In the genomic region with DNA sequence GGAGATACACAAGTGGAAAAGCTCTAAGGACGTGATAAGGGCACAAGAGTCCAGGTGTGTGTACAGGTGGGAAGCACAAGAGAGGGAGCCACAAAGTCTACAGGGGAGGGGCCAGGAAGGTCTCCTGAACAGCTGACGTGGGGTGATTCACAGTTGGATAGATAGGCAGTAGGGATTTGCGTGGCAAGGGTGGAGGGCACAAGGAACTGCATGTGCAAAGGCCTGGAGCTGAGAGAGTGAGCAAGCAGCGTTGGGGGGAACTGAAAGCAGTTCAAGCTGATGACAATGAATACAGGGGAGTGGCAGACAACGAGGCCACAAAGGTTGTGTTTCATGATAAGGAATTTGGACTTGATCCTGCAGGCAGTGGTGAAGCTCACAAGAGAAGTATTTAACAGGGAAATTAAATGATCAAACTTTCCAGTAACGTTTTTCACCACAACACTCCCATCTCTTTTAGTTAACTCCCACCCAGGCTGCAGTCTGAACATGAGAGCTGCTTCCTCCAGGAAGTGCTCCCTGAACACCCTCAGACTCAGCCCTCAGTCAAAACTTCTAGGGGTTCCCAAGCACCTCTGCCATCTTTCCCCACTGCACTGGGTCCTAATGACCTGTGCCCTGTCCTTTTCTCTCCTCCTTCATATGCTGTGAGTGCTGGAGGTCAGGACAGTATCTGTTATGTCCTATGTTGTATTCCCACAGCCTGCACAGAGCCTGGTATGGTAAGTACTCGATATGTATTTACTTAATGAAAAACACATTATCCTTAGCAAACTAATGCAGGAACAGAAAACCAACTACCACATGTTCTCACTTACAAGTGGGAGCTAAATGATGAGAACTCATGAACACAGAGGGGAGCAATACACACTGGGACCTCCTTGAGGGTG, we compare ENCODE assay signal across 1 cellular context.
TF ChIP-seq lines count a peak whose summit lies in the region.

No MANE protein-coding gene starts in this region.

TF ChIP-seq in HepG2, 621 proteins besides CTCF, POLR2A, EP300 and RAD21 (continued from another document and continues in another):
- TF ChIP-seq, protein P1, sequence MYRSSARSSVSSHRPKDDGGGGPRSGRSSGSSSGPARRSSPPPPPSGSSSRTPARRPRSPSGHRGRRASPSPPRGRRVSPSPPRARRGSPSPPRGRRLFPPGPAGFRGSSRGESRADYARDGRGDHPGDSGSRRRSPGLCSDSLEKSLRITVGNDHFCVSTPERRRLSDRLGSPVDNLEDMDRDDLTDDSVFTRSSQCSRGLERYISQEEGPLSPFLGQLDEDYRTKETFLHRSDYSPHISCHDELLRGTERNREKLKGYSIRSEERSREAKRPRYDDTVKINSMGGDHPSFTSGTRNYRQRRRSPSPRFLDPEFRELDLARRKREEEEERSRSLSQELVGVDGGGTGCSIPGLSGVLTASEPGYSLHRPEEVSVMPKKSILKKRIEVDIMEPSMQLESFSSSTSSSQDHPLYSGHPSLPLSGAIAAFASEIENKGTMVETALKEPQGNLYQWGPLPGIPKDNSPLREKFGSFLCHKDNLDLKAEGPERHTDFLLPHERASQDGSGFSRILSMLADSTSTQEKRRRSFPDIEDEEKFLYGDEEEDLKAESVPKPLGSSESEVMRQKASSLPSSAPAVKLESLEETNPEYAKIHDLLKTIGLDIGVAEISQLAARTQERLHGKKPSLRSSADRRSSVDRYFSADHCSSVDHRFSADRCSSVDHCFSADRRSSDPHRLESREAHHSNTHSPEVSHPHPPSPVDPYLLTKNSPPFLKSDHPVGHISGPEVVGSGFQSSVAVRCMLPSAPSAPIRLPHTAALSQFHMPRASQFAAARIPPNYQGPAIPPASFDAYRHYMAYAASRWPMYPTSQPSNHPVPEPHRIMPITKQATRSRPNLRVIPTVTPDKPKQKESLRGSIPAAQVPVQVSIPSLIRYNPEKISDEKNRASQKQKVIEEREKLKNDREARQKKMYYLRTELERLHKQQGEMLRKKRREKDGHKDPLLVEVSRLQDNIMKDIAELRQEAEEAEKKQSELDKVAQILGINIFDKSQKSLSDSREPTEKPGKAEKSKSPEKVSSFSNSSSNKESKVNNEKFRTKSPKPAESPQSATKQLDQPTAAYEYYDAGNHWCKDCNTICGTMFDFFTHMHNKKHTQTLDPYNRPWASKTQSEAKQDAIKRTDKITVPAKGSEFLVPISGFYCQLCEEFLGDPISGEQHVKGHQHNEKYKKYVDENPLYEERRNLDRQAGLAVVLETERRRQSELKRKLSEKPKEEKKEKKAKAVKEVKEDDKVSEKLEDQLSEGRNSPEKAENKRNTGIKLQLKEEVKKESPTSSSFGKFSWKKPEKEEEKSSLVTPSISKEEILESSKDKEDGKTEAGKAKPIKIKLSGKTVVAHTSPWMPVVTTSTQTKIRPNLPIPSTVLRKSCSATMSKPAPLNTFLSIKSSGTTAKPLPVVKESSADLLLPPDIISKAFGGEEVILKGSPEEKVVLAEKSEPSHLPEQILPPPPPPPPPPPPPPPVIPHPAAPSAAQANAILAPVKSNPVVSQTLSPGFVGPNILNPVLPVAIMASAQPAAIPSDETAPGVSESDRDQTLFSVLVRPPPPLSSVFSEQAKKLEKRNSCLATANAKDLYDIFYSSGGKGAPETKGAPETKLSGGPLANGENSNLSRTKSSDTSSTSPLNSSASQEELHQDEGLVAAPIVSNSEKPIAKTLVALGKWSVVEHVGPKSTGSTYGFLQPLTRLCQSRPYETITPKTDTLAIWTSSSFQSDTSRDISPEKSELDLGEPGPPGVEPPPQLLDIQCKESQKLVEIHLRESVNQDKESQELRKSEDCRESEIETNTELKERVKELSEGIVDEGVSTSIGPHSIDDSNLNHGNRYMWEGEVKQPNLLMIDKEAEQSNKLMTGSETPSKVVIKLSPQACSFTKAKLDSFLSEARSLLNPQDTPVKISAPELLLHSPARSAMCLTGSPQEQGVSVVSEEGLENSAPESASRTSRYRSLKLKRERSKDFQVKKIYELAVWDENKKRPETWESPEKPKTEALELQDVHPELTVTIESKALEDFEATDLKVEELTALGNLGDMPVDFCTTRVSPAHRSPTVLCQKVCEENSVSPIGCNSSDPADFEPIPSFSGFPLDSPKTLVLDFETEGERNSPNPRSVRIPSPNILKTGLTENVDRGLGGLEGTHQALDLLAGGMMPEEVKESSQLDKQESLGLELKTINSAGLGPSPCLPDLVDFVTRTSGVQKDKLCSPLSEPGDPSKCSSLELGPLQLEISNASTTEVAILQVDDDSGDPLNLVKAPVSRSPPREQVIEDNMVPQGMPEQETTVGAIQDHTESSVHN (CRISPR knock-in tag; IDR thresholded peaks at IDR 0.05) = no peak
- TF ChIP-seq GATA4 (IDR thresholded peaks at IDR 0.05; ENCODE audit: borderline replicate concordance, low read depth) (no peak), MIER2 (CRISPR knock-in tag; IDR thresholded peaks at IDR 0.05) (no peak), RFX1 (IDR thresholded peaks at IDR 0.05) (no peak), ATAD3A (CRISPR knock-in tag; IDR thresholded peaks at IDR 0.05) (no peak), HNRNPL (IDR thresholded peaks at IDR 0.05; ENCODE audit: low read depth, low read length) (no peak), BRD4 (CRISPR knock-in tag; IDR thresholded peaks at IDR 0.05) (no peak), ZNF260 (CRISPR knock-in tag; IDR thresholded peaks at IDR 0.05; ENCODE audit: borderline replicate concordance, low read depth) (no peak), SMC3 (IDR thresholded peaks at IDR 0.05; ENCODE audit: low read length) (no peak), KDM4B (CRISPR knock-in tag; IDR thresholded peaks at IDR 0.05) (no peak), ZNF740 (CRISPR knock-in tag; IDR thresholded peaks at IDR 0.05) (no peak), HDAC2 (CRISPR knock-in tag; IDR thresholded peaks at IDR 0.05) (no peak), EZH2 (conservative IDR thresholded peaks at IDR 0.05; ENCODE audit: low read depth, low read length) (no peak), JUNB (CRISPR knock-in tag; IDR thresholded peaks at IDR 0.05; ENCODE audit: borderline replicate concordance) (no peak), HCFC1 (IDR thresholded peaks at IDR 0.05; ENCODE audit: low read depth, low read length) (no peak), SATB2 (CRISPR knock-in tag; IDR thresholded peaks at IDR 0.05) (no peak), PITX1 (CRISPR knock-in tag; IDR thresholded peaks at IDR 0.05) (0 out of 2 replicates have a peak, but pooled peaks have one; percentile 50), GLI4 (CRISPR knock-in tag; IDR thresholded peaks at IDR 0.05; ENCODE audit: borderline replicate concordance) (no peak), ZEB1 (IDR thresholded peaks at IDR 0.05; ENCODE audit: insufficient replicate concordance, low read depth) (peak; percentile 36), RBAK (CRISPR knock-in tag; IDR thresholded peaks at IDR 0.05) (0 out of 2 replicates have a peak, but pooled peaks have one; percentile 42), NFIC (IDR thresholded peaks at IDR 0.05; ENCODE audit: low read length) (no peak), ELF1 (CRISPR knock-in tag; IDR thresholded peaks at IDR 0.05) (no peak), SRSF1 (optimal IDR thresholded peaks at IDR 0.05; ENCODE audit: low read depth, low read length) (no peak), NCOA2 (CRISPR knock-in tag; IDR thresholded peaks at IDR 0.05) (no peak), ZNF670 (CRISPR knock-in tag; IDR thresholded peaks at IDR 0.05; ENCODE audit: borderline replicate concordance) (no peak), ZNF468 (CRISPR knock-in tag; IDR thresholded peaks at IDR 0.05) (no peak), ZNF782 (CRISPR knock-in tag; IDR thresholded peaks at IDR 0.05; ENCODE audit: borderline replicate concordance) (no peak), STAG1 (CRISPR knock-in tag; IDR thresholded peaks at IDR 0.05) (no peak), ELF3 (CRISPR knock-in tag; IDR thresholded peaks at IDR 0.05) (0 out of 2 replicates have a peak, but pooled peaks have one; percentile 8)
- TF ChIP-seq, protein P2, sequence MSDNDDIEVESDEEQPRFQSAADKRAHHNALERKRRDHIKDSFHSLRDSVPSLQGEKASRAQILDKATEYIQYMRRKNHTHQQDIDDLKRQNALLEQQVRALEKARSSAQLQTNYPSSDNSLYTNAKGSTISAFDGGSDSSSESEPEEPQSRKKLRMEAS (IDR thresholded peaks at IDR 0.05) = peak; percentile 24; the same call in 1 of the 2 replicates
- TF ChIP-seq, protein P3, sequence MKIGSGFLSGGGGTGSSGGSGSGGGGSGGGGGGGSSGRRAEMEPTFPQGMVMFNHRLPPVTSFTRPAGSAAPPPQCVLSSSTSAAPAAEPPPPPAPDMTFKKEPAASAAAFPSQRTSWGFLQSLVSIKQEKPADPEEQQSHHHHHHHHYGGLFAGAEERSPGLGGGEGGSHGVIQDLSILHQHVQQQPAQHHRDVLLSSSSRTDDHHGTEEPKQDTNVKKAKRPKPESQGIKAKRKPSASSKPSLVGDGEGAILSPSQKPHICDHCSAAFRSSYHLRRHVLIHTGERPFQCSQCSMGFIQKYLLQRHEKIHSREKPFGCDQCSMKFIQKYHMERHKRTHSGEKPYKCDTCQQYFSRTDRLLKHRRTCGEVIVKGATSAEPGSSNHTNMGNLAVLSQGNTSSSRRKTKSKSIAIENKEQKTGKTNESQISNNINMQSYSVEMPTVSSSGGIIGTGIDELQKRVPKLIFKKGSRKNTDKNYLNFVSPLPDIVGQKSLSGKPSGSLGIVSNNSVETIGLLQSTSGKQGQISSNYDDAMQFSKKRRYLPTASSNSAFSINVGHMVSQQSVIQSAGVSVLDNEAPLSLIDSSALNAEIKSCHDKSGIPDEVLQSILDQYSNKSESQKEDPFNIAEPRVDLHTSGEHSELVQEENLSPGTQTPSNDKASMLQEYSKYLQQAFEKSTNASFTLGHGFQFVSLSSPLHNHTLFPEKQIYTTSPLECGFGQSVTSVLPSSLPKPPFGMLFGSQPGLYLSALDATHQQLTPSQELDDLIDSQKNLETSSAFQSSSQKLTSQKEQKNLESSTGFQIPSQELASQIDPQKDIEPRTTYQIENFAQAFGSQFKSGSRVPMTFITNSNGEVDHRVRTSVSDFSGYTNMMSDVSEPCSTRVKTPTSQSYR (CRISPR knock-in tag; IDR thresholded peaks at IDR 0.05; ENCODE audit: borderline replicate concordance) = no peak
- TF ChIP-seq, protein P4, sequence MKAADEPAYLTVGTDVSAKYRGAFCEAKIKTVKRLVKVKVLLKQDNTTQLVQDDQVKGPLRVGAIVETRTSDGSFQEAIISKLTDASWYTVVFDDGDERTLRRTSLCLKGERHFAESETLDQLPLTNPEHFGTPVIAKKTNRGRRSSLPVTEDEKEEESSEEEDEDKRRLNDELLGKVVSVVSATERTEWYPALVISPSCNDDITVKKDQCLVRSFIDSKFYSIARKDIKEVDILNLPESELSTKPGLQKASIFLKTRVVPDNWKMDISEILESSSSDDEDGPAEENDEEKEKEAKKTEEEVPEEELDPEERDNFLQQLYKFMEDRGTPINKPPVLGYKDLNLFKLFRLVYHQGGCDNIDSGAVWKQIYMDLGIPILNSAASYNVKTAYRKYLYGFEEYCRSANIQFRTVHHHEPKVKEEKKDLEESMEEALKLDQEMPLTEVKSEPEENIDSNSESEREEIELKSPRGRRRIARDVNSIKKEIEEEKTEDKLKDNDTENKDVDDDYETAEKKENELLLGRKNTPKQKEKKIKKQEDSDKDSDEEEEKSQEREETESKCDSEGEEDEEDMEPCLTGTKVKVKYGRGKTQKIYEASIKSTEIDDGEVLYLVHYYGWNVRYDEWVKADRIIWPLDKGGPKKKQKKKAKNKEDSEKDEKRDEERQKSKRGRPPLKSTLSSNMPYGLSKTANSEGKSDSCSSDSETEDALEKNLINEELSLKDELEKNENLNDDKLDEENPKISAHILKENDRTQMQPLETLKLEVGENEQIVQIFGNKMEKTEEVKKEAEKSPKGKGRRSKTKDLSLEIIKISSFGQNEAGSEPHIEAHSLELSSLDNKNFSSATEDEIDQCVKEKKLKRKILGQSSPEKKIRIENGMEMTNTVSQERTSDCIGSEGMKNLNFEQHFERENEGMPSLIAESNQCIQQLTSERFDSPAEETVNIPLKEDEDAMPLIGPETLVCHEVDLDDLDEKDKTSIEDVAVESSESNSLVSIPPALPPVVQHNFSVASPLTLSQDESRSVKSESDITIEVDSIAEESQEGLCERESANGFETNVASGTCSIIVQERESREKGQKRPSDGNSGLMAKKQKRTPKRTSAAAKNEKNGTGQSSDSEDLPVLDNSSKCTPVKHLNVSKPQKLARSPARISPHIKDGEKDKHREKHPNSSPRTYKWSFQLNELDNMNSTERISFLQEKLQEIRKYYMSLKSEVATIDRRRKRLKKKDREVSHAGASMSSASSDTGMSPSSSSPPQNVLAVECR (CRISPR knock-in tag; IDR thresholded peaks at IDR 0.05; ENCODE audit: borderline replicate concordance) = peak; percentile 37; the same call in 1 of the 2 replicates
- TF ChIP-seq, protein P5, sequence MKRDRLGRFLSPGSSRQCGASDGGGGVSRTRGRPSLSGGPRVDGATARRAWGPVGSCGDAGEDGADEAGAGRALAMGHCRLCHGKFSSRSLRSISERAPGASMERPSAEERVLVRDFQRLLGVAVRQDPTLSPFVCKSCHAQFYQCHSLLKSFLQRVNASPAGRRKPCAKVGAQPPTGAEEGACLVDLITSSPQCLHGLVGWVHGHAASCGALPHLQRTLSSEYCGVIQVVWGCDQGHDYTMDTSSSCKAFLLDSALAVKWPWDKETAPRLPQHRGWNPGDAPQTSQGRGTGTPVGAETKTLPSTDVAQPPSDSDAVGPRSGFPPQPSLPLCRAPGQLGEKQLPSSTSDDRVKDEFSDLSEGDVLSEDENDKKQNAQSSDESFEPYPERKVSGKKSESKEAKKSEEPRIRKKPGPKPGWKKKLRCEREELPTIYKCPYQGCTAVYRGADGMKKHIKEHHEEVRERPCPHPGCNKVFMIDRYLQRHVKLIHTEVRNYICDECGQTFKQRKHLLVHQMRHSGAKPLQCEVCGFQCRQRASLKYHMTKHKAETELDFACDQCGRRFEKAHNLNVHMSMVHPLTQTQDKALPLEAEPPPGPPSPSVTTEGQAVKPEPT (CRISPR knock-in tag; IDR thresholded peaks at IDR 0.05; ENCODE audit: low read depth) = no peak
- TF ChIP-seq, protein P6, sequence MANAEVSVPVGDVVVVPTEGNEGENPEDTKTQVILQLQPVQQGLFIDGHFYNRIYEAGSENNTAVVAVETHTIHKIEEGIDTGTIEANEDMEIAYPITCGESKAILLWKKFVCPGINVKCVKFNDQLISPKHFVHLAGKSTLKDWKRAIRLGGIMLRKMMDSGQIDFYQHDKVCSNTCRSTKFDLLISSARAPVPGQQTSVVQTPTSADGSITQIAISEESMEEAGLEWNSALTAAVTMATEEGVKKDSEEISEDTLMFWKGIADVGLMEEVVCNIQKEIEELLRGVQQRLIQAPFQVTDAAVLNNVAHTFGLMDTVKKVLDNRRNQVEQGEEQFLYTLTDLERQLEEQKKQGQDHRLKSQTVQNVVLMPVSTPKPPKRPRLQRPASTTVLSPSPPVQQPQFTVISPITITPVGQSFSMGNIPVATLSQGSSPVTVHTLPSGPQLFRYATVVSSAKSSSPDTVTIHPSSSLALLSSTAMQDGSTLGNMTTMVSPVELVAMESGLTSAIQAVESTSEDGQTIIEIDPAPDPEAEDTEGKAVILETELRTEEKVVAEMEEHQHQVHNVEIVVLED (CRISPR knock-in tag; IDR thresholded peaks at IDR 0.05; ENCODE audit: borderline replicate concordance) = no peak
